1 cellular context compared by ENCODE assay signal in the genomic region with DNA sequence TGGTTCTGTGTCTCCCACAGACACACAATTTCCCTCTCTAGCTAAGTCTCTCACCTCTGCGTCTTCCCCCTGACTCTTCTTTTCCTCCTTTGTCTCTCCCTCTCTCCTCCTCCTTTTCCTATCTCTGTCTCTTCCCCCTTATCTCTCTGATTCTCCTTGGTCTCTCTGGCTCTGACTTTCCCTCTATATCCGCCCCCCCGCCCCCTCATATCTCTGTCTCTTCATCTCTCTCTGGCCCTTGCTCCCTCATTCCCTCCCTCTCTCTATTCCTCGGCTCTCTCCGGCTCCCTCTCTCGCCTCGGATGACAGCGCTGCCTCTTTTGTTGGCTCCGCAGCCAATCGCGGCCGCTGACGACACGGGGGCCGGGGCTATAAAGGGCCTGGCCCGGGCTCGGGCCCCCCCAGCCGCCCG.
TF ChIP-seq lines count a peak whose summit lies in the region.

A gene (plus strand): TSS at position 404 of the 412 bp plus-strand sequence. CDS start 195 bp downstream, outside the sequence.

TF ChIP-seq in K562, 482 proteins besides CTCF, POLR2A, EP300 and RAD21 (continued from another document and continues in another):
- TF ChIP-seq, protein P1, sequence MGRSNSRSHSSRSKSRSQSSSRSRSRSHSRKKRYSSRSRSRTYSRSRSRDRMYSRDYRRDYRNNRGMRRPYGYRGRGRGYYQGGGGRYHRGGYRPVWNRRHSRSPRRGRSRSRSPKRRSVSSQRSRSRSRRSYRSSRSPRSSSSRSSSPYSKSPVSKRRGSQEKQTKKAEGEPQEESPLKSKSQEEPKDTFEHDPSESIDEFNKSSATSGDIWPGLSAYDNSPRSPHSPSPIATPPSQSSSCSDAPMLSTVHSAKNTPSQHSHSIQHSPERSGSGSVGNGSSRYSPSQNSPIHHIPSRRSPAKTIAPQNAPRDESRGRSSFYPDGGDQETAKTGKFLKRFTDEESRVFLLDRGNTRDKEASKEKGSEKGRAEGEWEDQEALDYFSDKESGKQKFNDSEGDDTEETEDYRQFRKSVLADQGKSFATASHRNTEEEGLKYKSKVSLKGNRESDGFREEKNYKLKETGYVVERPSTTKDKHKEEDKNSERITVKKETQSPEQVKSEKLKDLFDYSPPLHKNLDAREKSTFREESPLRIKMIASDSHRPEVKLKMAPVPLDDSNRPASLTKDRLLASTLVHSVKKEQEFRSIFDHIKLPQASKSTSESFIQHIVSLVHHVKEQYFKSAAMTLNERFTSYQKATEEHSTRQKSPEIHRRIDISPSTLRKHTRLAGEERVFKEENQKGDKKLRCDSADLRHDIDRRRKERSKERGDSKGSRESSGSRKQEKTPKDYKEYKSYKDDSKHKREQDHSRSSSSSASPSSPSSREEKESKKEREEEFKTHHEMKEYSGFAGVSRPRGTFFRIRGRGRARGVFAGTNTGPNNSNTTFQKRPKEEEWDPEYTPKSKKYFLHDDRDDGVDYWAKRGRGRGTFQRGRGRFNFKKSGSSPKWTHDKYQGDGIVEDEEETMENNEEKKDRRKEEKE (IDR thresholded peaks at IDR 0.05; ENCODE audit: borderline replicate concordance in 1 of 2, control insufficient read depth in 1 of 2, low read depth in 2 of 2, low read length in 1 of 2) = peak in 1 of 2 experiments; percentile 75; a peak in 1 of 4 replicates
- no peak; the same call in 1 of the 2 replicates for TF ChIP-seq CXXC5 (CRISPR knock-in tag; IDR thresholded peaks at IDR 0.05)
- no peak for TF ChIP-seq SMAD3 (CRISPR knock-in tag; conservative IDR thresholded peaks at IDR 0.05)
- TF ChIP-seq NFE2 (IDR thresholded peaks at IDR 0.05; ENCODE audit: low read depth) = no peak
- TF ChIP-seq, protein P2, sequence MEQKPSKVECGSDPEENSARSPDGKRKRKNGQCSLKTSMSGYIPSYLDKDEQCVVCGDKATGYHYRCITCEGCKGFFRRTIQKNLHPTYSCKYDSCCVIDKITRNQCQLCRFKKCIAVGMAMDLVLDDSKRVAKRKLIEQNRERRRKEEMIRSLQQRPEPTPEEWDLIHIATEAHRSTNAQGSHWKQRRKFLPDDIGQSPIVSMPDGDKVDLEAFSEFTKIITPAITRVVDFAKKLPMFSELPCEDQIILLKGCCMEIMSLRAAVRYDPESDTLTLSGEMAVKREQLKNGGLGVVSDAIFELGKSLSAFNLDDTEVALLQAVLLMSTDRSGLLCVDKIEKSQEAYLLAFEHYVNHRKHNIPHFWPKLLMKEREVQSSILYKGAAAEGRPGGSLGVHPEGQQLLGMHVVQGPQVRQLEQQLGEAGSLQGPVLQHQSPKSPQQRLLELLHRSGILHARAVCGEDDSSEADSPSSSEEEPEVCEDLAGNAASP (IDR thresholded peaks at IDR 0.05) = no peak
- TF ChIP-seq, protein P3, sequence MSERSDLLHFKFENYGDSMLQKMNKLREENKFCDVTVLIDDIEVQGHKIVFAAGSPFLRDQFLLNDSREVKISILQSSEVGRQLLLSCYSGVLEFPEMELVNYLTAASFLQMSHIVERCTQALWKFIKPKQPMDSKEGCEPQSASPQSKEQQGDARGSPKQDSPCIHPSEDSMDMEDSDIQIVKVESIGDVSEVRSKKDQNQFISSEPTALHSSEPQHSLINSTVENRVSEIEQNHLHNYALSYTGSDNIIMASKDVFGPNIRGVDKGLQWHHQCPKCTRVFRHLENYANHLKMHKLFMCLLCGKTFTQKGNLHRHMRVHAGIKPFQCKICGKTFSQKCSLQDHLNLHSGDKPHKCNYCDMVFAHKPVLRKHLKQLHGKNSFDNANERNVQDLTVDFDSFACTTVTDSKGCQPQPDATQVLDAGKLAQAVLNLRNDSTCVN (CRISPR knock-in tag; IDR thresholded peaks at IDR 0.05) = peak; percentile 98
- TF ChIP-seq ZSCAN32 (CRISPR knock-in tag; IDR thresholded peaks at IDR 0.05) = 0 out of 2 replicates have a peak, but pooled peaks have one; percentile 22
- TF ChIP-seq, protein P4, sequence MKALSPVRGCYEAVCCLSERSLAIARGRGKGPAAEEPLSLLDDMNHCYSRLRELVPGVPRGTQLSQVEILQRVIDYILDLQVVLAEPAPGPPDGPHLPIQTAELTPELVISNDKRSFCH (CRISPR knock-in tag; IDR thresholded peaks at IDR 0.05) = no peak
- TF ChIP-seq, protein P4 (tag; IDR thresholded peaks at IDR 0.05) = no peak
- TF ChIP-seq ZNF589 (CRISPR knock-in tag; IDR thresholded peaks at IDR 0.05; ENCODE audit: low read depth) = no peak
- TF ChIP-seq, protein P5, sequence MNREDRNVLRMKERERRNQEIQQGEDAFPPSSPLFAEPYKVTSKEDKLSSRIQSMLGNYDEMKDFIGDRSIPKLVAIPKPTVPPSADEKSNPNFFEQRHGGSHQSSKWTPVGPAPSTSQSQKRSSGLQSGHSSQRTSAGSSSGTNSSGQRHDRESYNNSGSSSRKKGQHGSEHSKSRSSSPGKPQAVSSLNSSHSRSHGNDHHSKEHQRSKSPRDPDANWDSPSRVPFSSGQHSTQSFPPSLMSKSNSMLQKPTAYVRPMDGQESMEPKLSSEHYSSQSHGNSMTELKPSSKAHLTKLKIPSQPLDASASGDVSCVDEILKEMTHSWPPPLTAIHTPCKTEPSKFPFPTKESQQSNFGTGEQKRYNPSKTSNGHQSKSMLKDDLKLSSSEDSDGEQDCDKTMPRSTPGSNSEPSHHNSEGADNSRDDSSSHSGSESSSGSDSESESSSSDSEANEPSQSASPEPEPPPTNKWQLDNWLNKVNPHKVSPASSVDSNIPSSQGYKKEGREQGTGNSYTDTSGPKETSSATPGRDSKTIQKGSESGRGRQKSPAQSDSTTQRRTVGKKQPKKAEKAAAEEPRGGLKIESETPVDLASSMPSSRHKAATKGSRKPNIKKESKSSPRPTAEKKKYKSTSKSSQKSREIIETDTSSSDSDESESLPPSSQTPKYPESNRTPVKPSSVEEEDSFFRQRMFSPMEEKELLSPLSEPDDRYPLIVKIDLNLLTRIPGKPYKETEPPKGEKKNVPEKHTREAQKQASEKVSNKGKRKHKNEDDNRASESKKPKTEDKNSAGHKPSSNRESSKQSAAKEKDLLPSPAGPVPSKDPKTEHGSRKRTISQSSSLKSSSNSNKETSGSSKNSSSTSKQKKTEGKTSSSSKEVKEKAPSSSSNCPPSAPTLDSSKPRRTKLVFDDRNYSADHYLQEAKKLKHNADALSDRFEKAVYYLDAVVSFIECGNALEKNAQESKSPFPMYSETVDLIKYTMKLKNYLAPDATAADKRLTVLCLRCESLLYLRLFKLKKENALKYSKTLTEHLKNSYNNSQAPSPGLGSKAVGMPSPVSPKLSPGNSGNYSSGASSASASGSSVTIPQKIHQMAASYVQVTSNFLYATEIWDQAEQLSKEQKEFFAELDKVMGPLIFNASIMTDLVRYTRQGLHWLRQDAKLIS (CRISPR knock-in tag; IDR thresholded peaks at IDR 0.05) = no peak
- TF ChIP-seq, protein P6, sequence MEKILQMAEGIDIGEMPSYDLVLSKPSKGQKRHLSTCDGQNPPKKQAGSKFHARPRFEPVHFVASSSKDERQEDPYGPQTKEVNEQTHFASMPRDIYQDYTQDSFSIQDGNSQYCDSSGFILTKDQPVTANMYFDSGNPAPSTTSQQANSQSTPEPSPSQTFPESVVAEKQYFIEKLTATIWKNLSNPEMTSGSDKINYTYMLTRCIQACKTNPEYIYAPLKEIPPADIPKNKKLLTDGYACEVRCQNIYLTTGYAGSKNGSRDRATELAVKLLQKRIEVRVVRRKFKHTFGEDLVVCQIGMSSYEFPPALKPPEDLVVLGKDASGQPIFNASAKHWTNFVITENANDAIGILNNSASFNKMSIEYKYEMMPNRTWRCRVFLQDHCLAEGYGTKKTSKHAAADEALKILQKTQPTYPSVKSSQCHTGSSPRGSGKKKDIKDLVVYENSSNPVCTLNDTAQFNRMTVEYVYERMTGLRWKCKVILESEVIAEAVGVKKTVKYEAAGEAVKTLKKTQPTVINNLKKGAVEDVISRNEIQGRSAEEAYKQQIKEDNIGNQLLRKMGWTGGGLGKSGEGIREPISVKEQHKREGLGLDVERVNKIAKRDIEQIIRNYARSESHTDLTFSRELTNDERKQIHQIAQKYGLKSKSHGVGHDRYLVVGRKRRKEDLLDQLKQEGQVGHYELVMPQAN (IDR thresholded peaks at IDR 0.05; ENCODE audit: borderline replicate concordance) = peak; percentile 82
- no peak; the same call in 1 of the 2 replicates for TF ChIP-seq MBD2 (IDR thresholded peaks at IDR 0.05; ENCODE audit: borderline replicate concordance, low read depth)
- TF ChIP-seq HMG20B (CRISPR knock-in tag; IDR thresholded peaks at IDR 0.05) = no peak
- no peak for TF ChIP-seq ATF1 (CRISPR knock-in tag; IDR thresholded peaks at IDR 0.05)
- TF ChIP-seq ATF1 (tag; IDR thresholded peaks at IDR 0.05) = peak; percentile 30
- peak; percentile 70 for TF ChIP-seq TAF1 (IDR thresholded peaks at IDR 0.05; ENCODE audit: control insufficient read depth, extremely low read depth, insufficient read depth, low read length, severe bottlenecking)
- no peak for TF ChIP-seq ZC3H4 (CRISPR knock-in tag; IDR thresholded peaks at IDR 0.05; ENCODE audit: borderline replicate concordance)
- TF ChIP-seq, protein P7, sequence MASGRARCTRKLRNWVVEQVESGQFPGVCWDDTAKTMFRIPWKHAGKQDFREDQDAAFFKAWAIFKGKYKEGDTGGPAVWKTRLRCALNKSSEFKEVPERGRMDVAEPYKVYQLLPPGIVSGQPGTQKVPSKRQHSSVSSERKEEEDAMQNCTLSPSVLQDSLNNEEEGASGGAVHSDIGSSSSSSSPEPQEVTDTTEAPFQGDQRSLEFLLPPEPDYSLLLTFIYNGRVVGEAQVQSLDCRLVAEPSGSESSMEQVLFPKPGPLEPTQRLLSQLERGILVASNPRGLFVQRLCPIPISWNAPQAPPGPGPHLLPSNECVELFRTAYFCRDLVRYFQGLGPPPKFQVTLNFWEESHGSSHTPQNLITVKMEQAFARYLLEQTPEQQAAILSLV (tag; IDR thresholded peaks at IDR 0.05) = no peak
- TF ChIP-seq, protein P8, sequence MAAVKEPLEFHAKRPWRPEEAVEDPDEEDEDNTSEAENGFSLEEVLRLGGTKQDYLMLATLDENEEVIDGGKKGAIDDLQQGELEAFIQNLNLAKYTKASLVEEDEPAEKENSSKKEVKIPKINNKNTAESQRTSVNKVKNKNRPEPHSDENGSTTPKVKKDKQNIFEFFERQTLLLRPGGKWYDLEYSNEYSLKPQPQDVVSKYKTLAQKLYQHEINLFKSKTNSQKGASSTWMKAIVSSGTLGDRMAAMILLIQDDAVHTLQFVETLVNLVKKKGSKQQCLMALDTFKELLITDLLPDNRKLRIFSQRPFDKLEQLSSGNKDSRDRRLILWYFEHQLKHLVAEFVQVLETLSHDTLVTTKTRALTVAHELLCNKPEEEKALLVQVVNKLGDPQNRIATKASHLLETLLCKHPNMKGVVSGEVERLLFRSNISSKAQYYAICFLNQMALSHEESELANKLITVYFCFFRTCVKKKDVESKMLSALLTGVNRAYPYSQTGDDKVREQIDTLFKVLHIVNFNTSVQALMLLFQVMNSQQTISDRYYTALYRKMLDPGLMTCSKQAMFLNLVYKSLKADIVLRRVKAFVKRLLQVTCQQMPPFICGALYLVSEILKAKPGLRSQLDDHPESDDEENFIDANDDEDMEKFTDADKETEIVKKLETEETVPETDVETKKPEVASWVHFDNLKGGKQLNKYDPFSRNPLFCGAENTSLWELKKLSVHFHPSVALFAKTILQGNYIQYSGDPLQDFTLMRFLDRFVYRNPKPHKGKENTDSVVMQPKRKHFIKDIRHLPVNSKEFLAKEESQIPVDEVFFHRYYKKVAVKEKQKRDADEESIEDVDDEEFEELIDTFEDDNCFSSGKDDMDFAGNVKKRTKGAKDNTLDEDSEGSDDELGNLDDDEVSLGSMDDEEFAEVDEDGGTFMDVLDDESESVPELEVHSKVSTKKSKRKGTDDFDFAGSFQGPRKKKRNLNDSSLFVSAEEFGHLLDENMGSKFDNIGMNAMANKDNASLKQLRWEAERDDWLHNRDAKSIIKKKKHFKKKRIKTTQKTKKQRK (IDR thresholded peaks at IDR 0.05; ENCODE audit: borderline replicate concordance, low read depth, low read length) = no peak
- no peak for TF ChIP-seq ZNF75A (CRISPR knock-in tag; IDR thresholded peaks at IDR 0.05)
- TF ChIP-seq, protein P9, sequence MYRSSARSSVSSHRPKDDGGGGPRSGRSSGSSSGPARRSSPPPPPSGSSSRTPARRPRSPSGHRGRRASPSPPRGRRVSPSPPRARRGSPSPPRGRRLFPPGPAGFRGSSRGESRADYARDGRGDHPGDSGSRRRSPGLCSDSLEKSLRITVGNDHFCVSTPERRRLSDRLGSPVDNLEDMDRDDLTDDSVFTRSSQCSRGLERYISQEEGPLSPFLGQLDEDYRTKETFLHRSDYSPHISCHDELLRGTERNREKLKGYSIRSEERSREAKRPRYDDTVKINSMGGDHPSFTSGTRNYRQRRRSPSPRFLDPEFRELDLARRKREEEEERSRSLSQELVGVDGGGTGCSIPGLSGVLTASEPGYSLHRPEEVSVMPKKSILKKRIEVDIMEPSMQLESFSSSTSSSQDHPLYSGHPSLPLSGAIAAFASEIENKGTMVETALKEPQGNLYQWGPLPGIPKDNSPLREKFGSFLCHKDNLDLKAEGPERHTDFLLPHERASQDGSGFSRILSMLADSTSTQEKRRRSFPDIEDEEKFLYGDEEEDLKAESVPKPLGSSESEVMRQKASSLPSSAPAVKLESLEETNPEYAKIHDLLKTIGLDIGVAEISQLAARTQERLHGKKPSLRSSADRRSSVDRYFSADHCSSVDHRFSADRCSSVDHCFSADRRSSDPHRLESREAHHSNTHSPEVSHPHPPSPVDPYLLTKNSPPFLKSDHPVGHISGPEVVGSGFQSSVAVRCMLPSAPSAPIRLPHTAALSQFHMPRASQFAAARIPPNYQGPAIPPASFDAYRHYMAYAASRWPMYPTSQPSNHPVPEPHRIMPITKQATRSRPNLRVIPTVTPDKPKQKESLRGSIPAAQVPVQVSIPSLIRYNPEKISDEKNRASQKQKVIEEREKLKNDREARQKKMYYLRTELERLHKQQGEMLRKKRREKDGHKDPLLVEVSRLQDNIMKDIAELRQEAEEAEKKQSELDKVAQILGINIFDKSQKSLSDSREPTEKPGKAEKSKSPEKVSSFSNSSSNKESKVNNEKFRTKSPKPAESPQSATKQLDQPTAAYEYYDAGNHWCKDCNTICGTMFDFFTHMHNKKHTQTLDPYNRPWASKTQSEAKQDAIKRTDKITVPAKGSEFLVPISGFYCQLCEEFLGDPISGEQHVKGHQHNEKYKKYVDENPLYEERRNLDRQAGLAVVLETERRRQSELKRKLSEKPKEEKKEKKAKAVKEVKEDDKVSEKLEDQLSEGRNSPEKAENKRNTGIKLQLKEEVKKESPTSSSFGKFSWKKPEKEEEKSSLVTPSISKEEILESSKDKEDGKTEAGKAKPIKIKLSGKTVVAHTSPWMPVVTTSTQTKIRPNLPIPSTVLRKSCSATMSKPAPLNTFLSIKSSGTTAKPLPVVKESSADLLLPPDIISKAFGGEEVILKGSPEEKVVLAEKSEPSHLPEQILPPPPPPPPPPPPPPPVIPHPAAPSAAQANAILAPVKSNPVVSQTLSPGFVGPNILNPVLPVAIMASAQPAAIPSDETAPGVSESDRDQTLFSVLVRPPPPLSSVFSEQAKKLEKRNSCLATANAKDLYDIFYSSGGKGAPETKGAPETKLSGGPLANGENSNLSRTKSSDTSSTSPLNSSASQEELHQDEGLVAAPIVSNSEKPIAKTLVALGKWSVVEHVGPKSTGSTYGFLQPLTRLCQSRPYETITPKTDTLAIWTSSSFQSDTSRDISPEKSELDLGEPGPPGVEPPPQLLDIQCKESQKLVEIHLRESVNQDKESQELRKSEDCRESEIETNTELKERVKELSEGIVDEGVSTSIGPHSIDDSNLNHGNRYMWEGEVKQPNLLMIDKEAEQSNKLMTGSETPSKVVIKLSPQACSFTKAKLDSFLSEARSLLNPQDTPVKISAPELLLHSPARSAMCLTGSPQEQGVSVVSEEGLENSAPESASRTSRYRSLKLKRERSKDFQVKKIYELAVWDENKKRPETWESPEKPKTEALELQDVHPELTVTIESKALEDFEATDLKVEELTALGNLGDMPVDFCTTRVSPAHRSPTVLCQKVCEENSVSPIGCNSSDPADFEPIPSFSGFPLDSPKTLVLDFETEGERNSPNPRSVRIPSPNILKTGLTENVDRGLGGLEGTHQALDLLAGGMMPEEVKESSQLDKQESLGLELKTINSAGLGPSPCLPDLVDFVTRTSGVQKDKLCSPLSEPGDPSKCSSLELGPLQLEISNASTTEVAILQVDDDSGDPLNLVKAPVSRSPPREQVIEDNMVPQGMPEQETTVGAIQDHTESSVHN (IDR thresholded peaks at IDR 0.05; ENCODE audit: borderline replicate concordance in 1 of 2, low read depth in 1 of 2) = peak in 1 of 2 experiments; percentile 43; a peak in 1 of 4 replicates
- no peak for TF ChIP-seq RHOXF2B (CRISPR knock-in tag; conservative IDR thresholded peaks at IDR 0.05)
